In the genomic region with DNA sequence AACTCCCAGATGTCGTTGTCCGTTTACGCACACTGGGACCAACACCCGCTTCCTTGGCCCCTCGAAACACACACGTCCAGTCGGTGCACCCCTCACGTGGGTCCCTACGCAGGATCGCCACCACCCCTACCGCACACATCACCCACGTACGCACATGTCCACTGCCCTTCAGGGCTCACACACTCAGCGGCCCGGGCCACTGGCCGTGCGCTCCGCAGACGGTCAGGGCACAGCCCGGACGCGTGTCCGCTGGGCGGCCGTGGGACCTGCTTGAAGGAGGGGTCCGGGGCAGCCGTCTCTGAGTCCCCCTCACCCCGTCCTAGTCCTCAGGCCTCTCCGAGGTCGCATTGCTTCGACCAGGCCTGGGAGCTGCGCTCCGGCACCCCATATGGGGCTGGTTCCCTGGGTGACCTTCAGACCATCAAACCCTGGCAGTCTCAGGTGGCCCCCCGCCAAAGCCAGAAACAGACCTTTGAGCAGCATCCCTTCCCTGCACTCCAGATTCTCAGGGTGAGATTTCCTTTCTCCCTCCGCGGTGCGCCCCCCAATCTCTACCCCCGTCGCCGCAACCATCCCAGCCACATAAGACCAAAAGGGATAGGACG, we compare ENCODE assay signal across 8 cellular contexts. TPM values are rescaled to one million over a fixed set of nuclear protein-coding genes. Genes with fewer than 3 reads are reported as not detected.
DNase-seq lines count a peak whose midpoint lies in the region; ATAC-seq and TF ChIP-seq lines count a peak whose summit lies in the region.

No MANE protein-coding gene starts in this region.

- no peaks in the 10 kb centered on the region for H3K36me3 Mint-ChIP-seq in T-helper 1 cell treated with Interleukin-12 subunit alpha and Interleukin-12 subunit beta and Interleukin-4 antibody, amounts not matched to agents 30 μg/mL and 1 μg/mL, for 36 hours (ENCODE audit: low read depth)

- H3K27me3 Mint-ChIP-seq in T-helper 1 cell treated with Interleukin-12 subunit alpha and Interleukin-12 subunit beta and Interleukin-4 antibody, amounts not matched to agents 30 μg/mL and 1 μg/mL, for 36 hours (ENCODE audit: low read depth), result peaks cover 51% of the 10 kb centered on the region

- H3K4me1 ChIP-seq in BLaER1 treated with 17β-estradiol and CSF1 and Interleukin-3, amounts not matched to agents 10 nM and 100 nM, result peaks cover 7 to 19% (median 13%) of the 10 kb centered on the region in 10 experiments; a peak in 17 of 20 replicates
- H3K4me1 ChIP-seq in esophagus muscularis mucosa, result peaks cover 12 to 43% (median 37%) of the 10 kb centered on the region in 4 donors

- no peak for TF ChIP-seq CTCF in esophagus muscularis mucosa (IDR thresholded peaks at IDR 0.05)
- TF ChIP-seq CTCF in omental fat pad (IDR thresholded peaks at IDR 0.05), result no peak

- H3K4me3 Mint-ChIP-seq in T-helper 1 cell treated with Interleukin-12 subunit alpha and Interleukin-12 subunit beta and Interleukin-4 antibody, amounts not matched to agents 30 μg/mL and 1 μg/mL, for 36 hours, result peak overlapping the region; percentile 89

- H3K4me1 Mint-ChIP-seq in T-helper 1 cell treated with Interleukin-12 subunit alpha and Interleukin-12 subunit beta and Interleukin-4 antibody, amounts not matched to agents 30 μg/mL and 1 μg/mL, for 36 hours (ENCODE audit: low read depth), result peaks cover 21% of the 10 kb centered on the region

- H3K4me2 ChIP-seq in BLaER1 treated with 17β-estradiol and CSF1 and Interleukin-3, amounts not matched to agents 10 nM and 100 nM, result peak overlapping the region; percentile 90 to 99 (median 95)

- ATAC-seq in omental fat pad (ENCODE audit: low FRiP score), result peak; percentile 28
- no peak for ATAC-seq in HG02981 (IDR thresholded peaks at IDR 0.05; ENCODE audit: unreplicated experiment)

- H3K9ac ChIP-seq in BLaER1 treated with 17β-estradiol and CSF1 and Interleukin-3, amounts not matched to agents 10 nM and 100 nM, result peak overlapping the region in 2 of 11 experiments; percentile 48 to 66; a peak in 1 of 22 replicates

- H3K27me3 ChIP-seq in BLaER1 treated with 17β-estradiol and CSF1 and Interleukin-3, amounts not matched to agents 10 nM and 100 nM, result peaks cover 46 to 52% (median 49%) of the 10 kb centered on the region in 11 experiments
- peaks cover 0 to 32% (median 3%) of the 10 kb centered on the region in 4 donors for H3K27me3 ChIP-seq in esophagus muscularis mucosa

- intact Hi-C loops in esophagus muscularis mucosa (cut with DNase I), result loop anchor here (1.0 to 5.0 kb wide), 4 partner anchors 168 to 326 kb away; partner anchors contain the start of genes IQCK and KNOP1

- no peak for TF ChIP-seq EP300 in esophagus muscularis mucosa (IDR thresholded peaks at IDR 0.05)

- TF ChIP-seq POLR2A in esophagus muscularis mucosa (IDR thresholded peaks at IDR 0.05; ENCODE audit: low read depth), result no peak

- peaks cover 0 to 15% (median 8%) of the 10 kb centered on the region in 11 experiments; a peak in 6 of 22 replicates for H4K20me1 ChIP-seq in BLaER1 treated with 17β-estradiol and CSF1 and Interleukin-3, amounts not matched to agents 10 nM and 100 nM

- no peaks in the 10 kb centered on the region for H3K36me3 ChIP-seq in BLaER1 treated with 17β-estradiol and CSF1 and Interleukin-3, amounts not matched to agents 10 nM and 100 nM
- peaks cover 0 to 7% (median 0%) of the 10 kb centered on the region in 4 donors for H3K36me3 ChIP-seq in esophagus muscularis mucosa

- peaks cover 0 to 2% (median 0%) of the 10 kb centered on the region in 11 experiments; a peak in 1 of 22 replicates for H3K9me3 ChIP-seq in BLaER1 treated with 17β-estradiol and CSF1 and Interleukin-3, amounts not matched to agents 10 nM and 100 nM (replicated peaks in 1 of 11)
- no peaks in the 10 kb centered on the region for H3K9me3 ChIP-seq in esophagus muscularis mucosa

- no peaks in the 10 kb centered on the region for H3K9me3 Mint-ChIP-seq in T-helper 1 cell treated with Interleukin-12 subunit alpha and Interleukin-12 subunit beta and Interleukin-4 antibody, amounts not matched to agents 30 μg/mL and 1 μg/mL, for 36 hours

- no peak for DNase-seq in esophagus muscularis mucosa (ENCODE audit: extremely low spot score)
- no peak for DNase-seq in omental fat pad (ENCODE audit: low spot score)
- DNase-seq in NCI-H1694 (lab: John Stamatoyannopoulos, UW), result no peak
- DNase-seq in SIG-M5 treated with dmso at 0.1 percent for 504 hours (lab: John Stamatoyannopoulos, UW; ENCODE audit: unreplicated experiment), result no peak
- DNase-seq in RKO (ENCODE audit: low spot score), result no peak

- WGBS in esophagus muscularis mucosa, result 12% methylated on average over 14 of the region's 41 CpGs

- H3K27ac Mint-ChIP-seq in T-helper 1 cell treated with Interleukin-12 subunit alpha and Interleukin-12 subunit beta and Interleukin-4 antibody, amounts not matched to agents 30 μg/mL and 1 μg/mL, for 36 hours, result no peak overlapping the region

- peak overlapping the region in 9 of 10 experiments; percentile 55 to 73 (median 62); a peak in 17 of 20 replicates for H3K4me3 ChIP-seq in BLaER1 treated with 17β-estradiol and CSF1 and Interleukin-3, amounts not matched to agents 10 nM and 100 nM
- H3K4me3 ChIP-seq in esophagus muscularis mucosa, result peak overlapping the region; percentile 65 to 85 (median 68)

- H3K27ac ChIP-seq in BLaER1 treated with 17β-estradiol and CSF1 and Interleukin-3, amounts not matched to agents 10 nM and 100 nM, result no peak overlapping the region
- peak overlapping the region in 1 of 4 donors; percentile 39 for H3K27ac ChIP-seq in esophagus muscularis mucosa (replicated peaks in 1 of 4)

RNA-seq across cellular contexts. Expression of gene GPRC5B, which starts 0.9 kb away (rescaled TPM):
- total RNA-seq in esophagus muscularis mucosa (10 to 100 TPM; 14.1 to 29.4 (median 21.4) TPM), omental fat pad (10 to 100 TPM; 15.4 to 36.3 (median 30.7) TPM)
